8 cellular contexts compared by ENCODE assay signal in the genomic region with DNA sequence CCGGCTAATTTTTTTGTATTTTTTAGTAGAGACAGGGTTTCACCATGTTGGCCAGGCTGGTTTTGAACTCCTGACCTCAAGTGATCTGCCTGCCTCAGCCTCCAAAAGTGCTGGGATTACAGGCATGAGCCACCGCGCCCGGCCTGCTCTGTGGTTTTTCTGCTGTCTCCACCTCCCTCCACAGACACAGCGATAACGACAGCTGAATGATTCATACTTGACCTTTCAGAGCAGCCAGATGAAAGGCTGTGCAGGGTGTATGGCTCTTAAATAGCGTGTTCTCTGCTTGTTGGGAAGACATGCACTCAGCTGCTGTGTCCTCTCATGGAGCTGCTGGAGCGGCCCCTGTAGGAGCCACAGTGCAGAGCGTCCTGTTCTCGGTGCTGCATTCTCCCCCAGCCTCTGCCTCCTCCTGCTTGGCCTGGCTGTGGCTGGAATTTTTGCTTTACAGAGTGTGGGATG.
DNase-seq lines count a peak whose midpoint lies in the region; ATAC-seq and TF ChIP-seq lines count a peak whose summit lies in the region.
"Not testable (repeated sequence)": the region's sequence is repeated elsewhere in the genome, so short reads cannot be mapped to it uniquely, and the experiment has no call there.

No MANE protein-coding gene starts in this region.

- 35 to 42% methylated on average over 10 of the region's 10 CpGs for WGBS in lower leg skin, 2 donors

- DNase-seq in AG20443 (ENCODE audit: low spot score) = peak; percentile 95
- DNase-seq in MG63 = peak; percentile 80
- DNase-seq in SJCRH30 = peak; percentile 82 to 87
- DNase-seq in activated T-cell treated with anti-CD3 and anti-CD28 coated beads for 48 hours (ENCODE audit: low read depth) = peak; percentile 76
- peak; percentile 14 to 24 (median 18) for DNase-seq in effector memory CD8-positive, alpha-beta T cell
- peak; percentile 55 to 86 for DNase-seq in lower leg skin (ENCODE audit: low spot score in 2 of 2)
- DNase-seq in stimulated activated CD4-positive, alpha-beta T cell treated with anti-CD3 and anti-CD28 coated beads, Interleukin-4, amount 100 ng/mL, for 48 hours (ENCODE audit: low read depth in 2 of 2) = peak; percentile 61 to 75

- H3K4me3 Mint-ChIP-seq in effector memory CD8-positive, alpha-beta T cell = peak overlapping the region; percentile 56 to 66

- ATAC-seq in GM21390 (IDR thresholded peaks at IDR 0.05; ENCODE audit: unreplicated experiment) = peak; percentile 69
- peak; percentile 93 for ATAC-seq in effector memory CD8-positive, alpha-beta T cell (replicated peaks)

- peaks cover 34 to 43% of the 10 kb centered on the region in 2 donors for H3K4me1 Mint-ChIP-seq in effector memory CD8-positive, alpha-beta T cell (ENCODE audit: low read depth in 2 of 2)

- H3K36me3 Mint-ChIP-seq in effector memory CD8-positive, alpha-beta T cell (ENCODE audit: insufficient read depth) = peaks cover 80% of the 10 kb centered on the region

- not testable (repeated sequence) for H3K4me1 ChIP-seq in SJCRH30

- TF ChIP-seq CTCF in lower leg skin (IDR thresholded peaks at IDR 0.05) = peak in 1 of 3 donors; percentile 60

- intact Hi-C loops in lower leg skin (cut with DNase I; ENCODE audit: low total_unique reads) = not testable (repeated sequence)

- H3K9me3 Mint-ChIP-seq in effector memory CD8-positive, alpha-beta T cell = not testable (repeated sequence)

- peak overlapping the region; percentile 93 to 94 for H3K27ac Mint-ChIP-seq in effector memory CD8-positive, alpha-beta T cell

- H3K27me3 Mint-ChIP-seq in effector memory CD8-positive, alpha-beta T cell = not testable (repeated sequence)

- H3K4me3 ChIP-seq in MG63; SJCRH30; lower leg skin (ENCODE audit: low read depth, poor library complexity, severe bottlenecking): not testable (repeated sequence)

- TF ChIP-seq POLR2A in lower leg skin (IDR thresholded peaks at IDR 0.05) = not testable (repeated sequence)

- H3K27me3 ChIP-seq in MG63, SJCRH30: not testable (repeated sequence)

- not testable (repeated sequence) for H3K9me3 ChIP-seq in MG63; SJCRH30 (replicated peaks)

- H3K27ac ChIP-seq in SJCRH30 = not testable (repeated sequence)

- not testable (repeated sequence) for H3K36me3 ChIP-seq in MG63, SJCRH30

Comparison
In these comparisons a context has a peak if more than half of its experiments do, and no peak if none do; other contexts are left out.
1. DNase-seq: peak in every context shown above with its lines; median percentile 95 in AG20443; 84 in SJCRH30; 80 in MG63; 76 in activated T-cell treated with anti-CD3 and anti-CD28 coated beads for 48 hours; 70 in lower leg skin; 68 in stimulated activated CD4-positive, alpha-beta T cell treated with anti-CD3 and anti-CD28 coated beads, Interleukin-4, amount 100 ng/mL, for 48 hours; 18 in effector memory CD8-positive, alpha-beta T cell.